In the genomic region with DNA sequence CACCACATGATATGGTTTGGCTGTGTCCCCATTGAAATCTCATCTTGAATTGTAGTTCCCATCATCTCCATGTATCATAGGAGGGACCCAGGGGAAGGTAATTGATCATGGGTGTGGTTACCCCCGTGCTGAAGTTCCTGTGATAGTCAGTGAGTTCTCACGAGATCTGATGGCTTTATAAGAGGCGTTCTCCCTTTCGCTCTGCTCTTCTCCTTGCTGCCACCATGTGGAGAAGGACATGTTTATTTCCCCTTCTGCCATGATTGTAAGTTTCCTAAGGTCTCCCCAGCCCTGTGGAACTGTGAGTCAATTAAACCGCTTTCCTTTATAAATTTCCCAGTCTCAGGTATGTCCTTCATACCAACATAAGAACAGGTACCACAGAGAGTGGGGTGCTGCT, we compare ENCODE assay signal across 24 cellular contexts. TPM values are rescaled to one million over a fixed set of nuclear protein-coding genes. Genes with fewer than 3 reads are reported as not detected.
DNase-seq lines count a peak whose midpoint lies in the region; ATAC-seq, FAIRE-seq and TF ChIP-seq lines count a peak whose summit lies in the region.
"Had no signal": no experiment of that assay in that cellular context is flagged by ENCODE, and none has a peak within 500 bp of the region (broad histone marks: within the 10 kb centered on the region; RNA-seq: fewer than 3 reads in every experiment).

No MANE protein-coding gene starts in this region.

- no peaks in the 10 kb centered on the region for H3K36me3 ChIP-seq in cardiac muscle cell
- no peaks in the 10 kb centered on the region for H3K36me3 ChIP-seq in GM12878 (ENCODE audit: control insufficient read depth in 2 of 2, insufficient read depth in 2 of 2, low read length in 1 of 2)
- H3K36me3 ChIP-seq: adrenal gland, sigmoid colon, vagina had no signal

- RAD21 ChIA-PET in GM12878 (lab: Charles Lee; ENCODE audit: unreplicated experiment): no interaction called here

- peak; percentile 52 for FAIRE-seq in GM12878 (lab: Jason Lieb, UNC)
- FAIRE-seq: frontal cortex, GM19239 had no signal

- TF ChIP-seq RAD21 in GM12878 (IDR thresholded peaks at IDR 0.05; ENCODE audit: insufficient read depth, low read depth, low read length): no peak

- POLR2A ChIA-PET in GM12878 (lab: Charles Lee): no interaction called here

- H3K4me1 ChIP-seq in cardiac muscle cell (ENCODE audit: low read depth) (no peaks in the 10 kb centered on the region), GM12878 (ENCODE audit: control insufficient read depth, insufficient read depth, low read length) (no peaks in the 10 kb centered on the region)
- H3K4me1 ChIP-seq: adrenal gland, sigmoid colon, vagina had no signal

- no peak for TF ChIP-seq EP300 in GM12878 (IDR thresholded peaks at IDR 0.05; ENCODE audit: borderline replicate concordance in 1 of 2, control insufficient read depth in 1 of 2, low read depth in 2 of 2, low read length in 2 of 2)

- no peak overlapping the region for H3K4me2 ChIP-seq in GM12878 (ENCODE audit: control insufficient read depth, insufficient read depth)

- H3K79me2 ChIP-seq in GM12878 (ENCODE audit: control insufficient read depth, insufficient read depth, low read length): no peaks in the 10 kb centered on the region

- no peak overlapping the region for H3K4me3 ChIP-seq in cardiac muscle cell
- no peak overlapping the region for H3K4me3 ChIP-seq in NB4 (ENCODE audit: low read depth, low read length)
- no peak overlapping the region for H3K4me3 ChIP-seq in GM12878
- H3K4me3 ChIP-seq: adrenal gland, sigmoid colon, vagina had no signal

- SMC1A ChIA-PET in GM12878 (lab: Charles Lee; ENCODE audit: uncharacterized antibody, unreplicated experiment): no interaction called here

- WGBS in GM12878 (ENCODE audit: insufficient coverage, insufficient replicate concordance, low lambda C conversion rate, missing lambda C conversion rate): 94% methylated on average over 5 of the region's 5 CpGs

- no TSS peak for BruUV-seq in GM12878 (replicated peaks; lab: Mats Ljungman, UMichigan)

- ATAC-seq in GM12878 (no peak), GM18498 (IDR thresholded peaks at IDR 0.05; ENCODE audit: unreplicated experiment) (no peak), HG03159 (IDR thresholded peaks at IDR 0.05; ENCODE audit: unreplicated experiment) (no peak)
- ATAC-seq: activated CD8-positive, alpha-beta memory T cell treated with anti-CD3 and anti-CD28 coated beads, Interleukin-2, amount 10 ng/mL, durations not matched to agents 7 days and 5 days; left ventricle myocardium superior had no signal

- H3K9ac ChIP-seq in GM12878 (ENCODE audit: control insufficient read depth, insufficient read depth, low read length): no peak overlapping the region

- in situ Hi-C loops in GM12878 (cut with MboI): no loop called here

- no peak overlapping the region for H2AFZ ChIP-seq in GM12878 (ENCODE audit: control insufficient read depth, low read depth, low read length)

- no peak for TF ChIP-seq POLR2A in NB4 (IDR thresholded peaks at IDR 0.05; ENCODE audit: extremely low read depth, insufficient read length)
- no peak for TF ChIP-seq POLR2A in GM12878 (IDR thresholded peaks at IDR 0.05; ENCODE audit: low read depth, low read length)

- intact Hi-C loops in cardiac septum (cut with DNase I) (no loop called here), GM12878 (cut with micrococcal nuclease; ENCODE audit: unreplicated experiment) (no loop called here)

- no peak overlapping the region for H3K27ac ChIP-seq in cardiac muscle cell
- H3K27ac ChIP-seq in GM12878 (ENCODE audit: control insufficient read depth, insufficient read depth): no peak overlapping the region
- H3K27ac ChIP-seq: adrenal gland, sigmoid colon, vagina had no signal

- peak; percentile 5 for TF ChIP-seq CTCF in cardiac muscle cell (IDR thresholded peaks at IDR 0.05; ENCODE audit: low read depth, low read length)
- no peak for TF ChIP-seq CTCF in NB4 (IDR thresholded peaks at IDR 0.05; ENCODE audit: low read depth, low read length)
- no peak for TF ChIP-seq CTCF in GM12878 (IDR thresholded peaks at IDR 0.05 in 2 of 3, conservative IDR thresholded peaks at IDR 0.05 in 1 of 3; ENCODE audit: control insufficient read depth in 2 of 3, extremely low read depth in 1 of 3, insufficient read depth in 1 of 3, low read depth in 3 of 3, low read length in 3 of 3)

- H3K9me3 ChIP-seq in cardiac muscle cell (ENCODE audit: low read depth) (no peaks in the 10 kb centered on the region), GM12878 (replicated peaks; ENCODE audit: control insufficient read depth, insufficient read depth, low read length) (no peaks in the 10 kb centered on the region; the same call in 2 of the 3 replicates)
- H3K9me3 ChIP-seq: adrenal gland, sigmoid colon, vagina had no signal

- DNase-seq in cardiac muscle cell (ENCODE audit: low read depth in 1 of 2, low spot score in 1 of 2) (peak in 1 of 2 donors; percentile 5), cardiac septum (ENCODE audit: low spot score) (no peak), NB4 (ENCODE audit: low read depth) (peak; percentile 14), GM12878 (ENCODE audit: low read depth, low spot score) (no peak), NCI-H526 treated with DMSO at 0.1 percent for 48 hours (lab: John Stamatoyannopoulos, UW) (no peak), hepatic stellate cell (ENCODE audit: low spot score) (no peak)
- DNase-seq: activated CD8-positive, alpha-beta memory T cell treated with anti-CD3 and anti-CD28 coated beads, Interleukin-2, amount 10 ng/mL, durations not matched to agents 7 days and 5 days; activated effector memory CD4-positive, alpha-beta T cell treated with Interleukin-2 at 50 U/mL for 16 hours; adrenal gland; cerebellar nuclear complex; Karpas-422; left ventricle myocardium superior; NCI-H187 treated with DMSO at 0.1 percent for 48 hours; NCI-H524 treated with DMSO at 0.1 percent for 48 hours; sigmoid colon; stimulated activated CD4-positive, alpha-beta T cell treated with anti-CD3 and anti-CD28 coated beads, Interleukin-2, amount 100 ng/mL, for 24 hours had no signal

- CTCF ChIA-PET in GM12878 (lab: Yijun Ruan, JAX): interaction anchor here (0.6 kb wide), 1 partner anchor 60 kb away, joined by 3 read pairs; no protein-coding TSS in a partner anchor

- no peaks in the 10 kb centered on the region for H4K20me1 ChIP-seq in GM12878 (ENCODE audit: control insufficient read depth, insufficient read depth)

- no peaks in the 10 kb centered on the region for H3K27me3 ChIP-seq in cardiac muscle cell
- H3K27me3 ChIP-seq in GM12878 (replicated peaks in 1 of 2; ENCODE audit: control insufficient read depth in 2 of 2, insufficient read depth in 2 of 2, low read length in 1 of 2): no peaks in the 10 kb centered on the region
- H3K27me3 ChIP-seq: adrenal gland, sigmoid colon, vagina had no signal

TF ChIP-seq in GM12878, 131 proteins besides CTCF, POLR2A, EP300 and RAD21 (continues in another document):
- TF ChIP-seq NFXL1 (IDR thresholded peaks at IDR 0.05; ENCODE audit: borderline replicate concordance): no peak
- no peak for TF ChIP-seq ZBTB4 (CRISPR knock-in tag; IDR thresholded peaks at IDR 0.05)

RNA-seq across cellular contexts. Expression of gene OSTN, which starts 21.9 kb away (rescaled TPM):
- total RNA-seq in cardiac muscle cell: 0.06 TPM in 1 of 2 replicates, not detected in the other
- not detected in 2 replicates for polyA plus RNA-seq in cardiac muscle cell
- 0.48 TPM for total RNA-seq in cardiac septum
- total RNA-seq in GM12878 (2013; cell fraction: nucleolus; rRNA removed): not detected in 2 replicates
- total RNA-seq in GM12878 (2014; rRNA removed): 0.06 TPM in 1 of 2 replicates, not detected in the other
- 0.04 and 0.14 TPM in 2 replicates for total RNA-seq in GM12878 (2014; rRNA removed; fragmentation: Illumina TruSeq; extraction: Trizol)
- total RNA-seq in GM12878 (2021): not detected in 2 replicates
- not detected for polyA plus RNA-seq in GM12878 (2011; ENCODE audit: low read depth)
- 0.04 TPM in 1 of 2 replicates, not detected in the other for polyA plus RNA-seq in GM12878 (2011; rRNA removed)
- not detected in 2 replicates for polyA plus RNA-seq in GM12878 (2011; cell fraction: cytosol; rRNA removed)
- polyA plus RNA-seq in GM12878 (2011; cell fraction: nucleus; rRNA removed): not detected in 2 replicates
- not detected in 2 replicates for polyA plus RNA-seq in GM12878 (2012)
- 0.16 TPM in 1 of 2 replicates, not detected in the other for polyA plus RNA-seq in GM12878 (2014; fragmentation: Illumina TruSeq; extraction: Trizol)
- polyA plus RNA-seq in GM12878 (2014; fragmentation: Nextera tagmentation; extraction: Ambion mirVana): under 1 TPM in 1 of 2 experiments, not detected in 1; 0.27 TPM
- polyA plus RNA-seq in GM12878 (2014; rRNA removed): 0.03 TPM in 1 of 2 replicates, not detected in the other
- polyA plus RNA-seq in GM12878 (2016; fragmentation: Nextera tagmentation; extraction: Ambion mirVana): under 1 TPM in 1 of 2 experiments, not detected in 1; 0.06 TPM
- 0.10 TPM in 1 of 2 replicates, not detected in the other for polyA minus RNA-seq in GM12878 (2011; rRNA and poly(A)+ RNA removed)
- polyA minus RNA-seq in GM12878 (2011; cell fraction: cytosol; rRNA and poly(A)+ RNA removed): not detected in 2 replicates
- 0.38 and 0.48 TPM in 2 replicates for polyA minus RNA-seq in GM12878 (2011; cell fraction: nucleus; rRNA and poly(A)+ RNA removed)
- total RNA-seq: activated CD8-positive, alpha-beta memory T cell treated with anti-CD3 and anti-CD28 coated beads, Interleukin-2, amount 10 ng/mL, durations not matched to agents 7 days and 5 days; adrenal gland; left ventricle myocardium superior; osteocyte; subcutaneous adipose tissue; T-helper 2 cell treated with Interferon-gamma antibody and Interleukin-4, amounts not matched to agents 100 ng/mL and 5 ng/mL, for 36 hours; vagina had no signal
- polyA plus RNA-seq: adrenal gland, sigmoid colon had no signal
